In the genomic region with DNA sequence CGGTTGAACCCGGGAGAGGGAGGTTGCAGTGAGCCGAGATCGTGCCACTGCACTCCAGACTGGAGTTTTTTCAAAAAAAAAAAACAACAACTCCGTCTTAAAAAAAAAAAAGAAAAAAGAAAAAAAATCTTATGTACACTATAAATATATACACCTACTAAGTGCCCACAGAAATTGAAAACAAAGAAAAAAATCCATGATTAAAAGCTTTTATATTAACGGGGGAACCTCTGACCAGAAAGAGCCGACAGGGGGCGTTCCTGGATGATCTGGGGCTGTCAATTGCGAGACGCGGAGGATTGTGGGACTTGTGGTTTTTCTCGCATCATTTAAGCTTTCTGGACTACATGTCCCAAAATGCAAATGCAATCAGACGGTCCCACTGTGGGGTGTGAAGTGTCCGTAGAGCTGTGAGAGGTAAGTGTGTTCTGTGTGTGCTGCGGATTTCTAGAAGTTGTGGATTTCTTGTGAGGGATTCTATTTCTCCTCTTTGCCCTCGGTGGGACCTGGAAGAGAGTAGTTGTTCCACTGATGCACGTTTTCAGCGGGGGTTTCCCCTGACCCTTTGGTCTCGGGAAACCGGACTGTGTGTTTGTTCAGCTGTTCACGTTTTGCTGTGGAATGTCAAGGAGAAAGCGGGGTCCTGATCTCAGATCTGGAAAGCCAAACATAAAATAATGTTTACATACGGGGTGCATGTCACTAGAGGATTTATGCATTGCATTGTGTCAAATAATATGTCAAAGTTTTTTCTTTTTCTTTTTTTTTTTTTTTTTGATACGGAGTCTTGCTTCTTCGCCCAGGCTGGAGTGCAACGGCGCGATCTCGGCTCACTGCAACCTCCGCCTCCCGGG, we compare ENCODE assay signal across 8 cellular contexts. TPM values are rescaled to one million over a fixed set of nuclear protein-coding genes. Genes with fewer than 3 reads are reported as not detected.
DNase-seq lines count a peak whose midpoint lies in the region; ATAC-seq lines count a peak whose summit lies in the region.

A gene with protein sequence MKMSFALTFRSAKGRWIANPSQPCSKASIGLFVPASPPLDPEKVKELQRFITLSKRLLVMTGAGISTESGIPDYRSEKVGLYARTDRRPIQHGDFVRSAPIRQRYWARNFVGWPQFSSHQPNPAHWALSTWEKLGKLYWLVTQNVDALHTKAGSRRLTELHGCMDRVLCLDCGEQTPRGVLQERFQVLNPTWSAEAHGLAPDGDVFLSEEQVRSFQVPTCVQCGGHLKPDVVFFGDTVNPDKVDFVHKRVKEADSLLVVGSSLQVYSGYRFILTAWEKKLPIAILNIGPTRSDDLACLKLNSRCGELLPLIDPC (plus strand): TSS at position 360 of the 854 bp plus-strand sequence. CDS start 1,241 bp downstream, outside the sequence.

- no peaks in the 10 kb centered on the region for H3K27me3 ChIP-seq in mononuclear cell (ENCODE audit: insufficient read depth, low read length)

- H3K9me3 ChIP-seq in mononuclear cell (ENCODE audit: low read depth, low read length), result no peaks in the 10 kb centered on the region

- ATAC-seq in GM21381 (IDR thresholded peaks at IDR 0.05; ENCODE audit: unreplicated experiment), result peak; percentile 98

- in situ Hi-C loops in Caki2 (cut with HindIII; ENCODE audit: low pct_unique_long_range_greater_than_20kb, low sequenced_read_pairs), result no loop called here

- H3K4me1 ChIP-seq in mononuclear cell (ENCODE audit: insufficient read depth, low read length), result peaks cover 10% of the 10 kb centered on the region

- H3K4me3 ChIP-seq in mononuclear cell (ENCODE audit: low read length), result peak within 1 kb of the TSS; percentile 93

- DNase-seq in Caki2 (ENCODE audit: low read depth) (peak; percentile 84), HUDEP-2 (lab: John Stamatoyannopoulos, UW; ENCODE audit: unreplicated experiment in 76 of 76) (peak in 74 of 76 experiments; percentile 12 to 91 (median 76)), NOMO-1 treated with dmso at 0.1 percent for 144 hours (lab: John Stamatoyannopoulos, UW; ENCODE audit: unreplicated experiment) (peak; percentile 89), epidermal melanocyte (ENCODE audit: insufficient read length, low spot score) (peak; percentile 99)
- DNase-seq in activated CD8-positive, alpha-beta memory T cell treated with anti-CD3 and anti-CD28 coated beads, Interleukin-2, amount 50 U/mL, for 24 hours (ENCODE audit: extremely low read depth), result peak; percentile 78
- peak; percentile 71 to 80 for DNase-seq in stimulated activated CD8-positive, alpha-beta memory T cell treated with anti-CD3 and anti-CD28 coated beads, Interleukin-4, amount 100 ng/mL, for 1 hour (ENCODE audit: low read depth in 2 of 2, low spot score in 1 of 2)

RNA-seq across cellular contexts. Expression of the gene that starts here (rescaled TPM):
- total RNA-seq in Caki2 (2014; rRNA removed; shearing (Covaris generic); ENCODE audit: low replicate concordance), result 0.61 TPM in 1 of 2 replicates, not detected in the other
- total RNA-seq in mononuclear cell, result 0.10 TPM

Comparison
In these comparisons a context has a peak if more than half of its experiments do, and no peak if none do; other contexts are left out.
1. Peak in every context shown above with its lines: DNase-seq, ATAC-seq and H3K4me3 ChIP-seq.
2. Peak in DNase-seq in Caki2; RNA of the gene not detected or under 1 TPM.